14 cellular contexts compared by ENCODE assay signal in the genomic region with DNA sequence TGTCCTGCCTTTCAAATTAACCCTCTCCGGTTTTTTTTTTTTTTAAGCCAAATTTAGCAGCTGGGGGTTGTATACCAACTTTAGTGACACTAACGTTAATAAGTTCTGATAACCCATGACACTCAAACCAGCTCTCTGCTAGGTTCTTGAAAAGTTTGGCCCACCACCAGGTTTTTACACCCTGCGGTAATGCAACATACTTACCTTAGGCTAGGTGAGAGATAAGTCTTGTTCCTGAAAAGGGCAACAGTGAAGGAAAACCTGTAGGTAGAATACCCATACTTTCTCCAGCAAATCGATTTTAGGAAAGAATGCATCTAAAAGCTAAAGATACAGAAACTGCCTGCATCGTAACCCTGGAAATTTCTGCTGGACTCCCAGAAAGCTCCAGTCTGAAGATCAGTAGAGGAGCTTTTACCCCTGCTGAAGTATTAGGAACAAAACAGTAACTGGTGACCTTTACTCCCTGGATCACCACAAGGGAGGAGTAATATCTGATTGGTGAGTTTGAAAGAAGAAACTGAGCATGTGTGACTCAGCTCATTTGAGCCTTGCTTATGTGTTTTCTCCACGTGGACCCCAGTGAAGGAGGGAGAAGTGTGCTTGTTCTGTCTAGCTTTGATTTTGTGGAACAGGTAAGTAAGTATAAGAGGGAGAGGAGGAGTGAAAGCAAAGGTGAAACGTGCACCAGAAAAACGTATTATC. TPM values are rescaled to one million over a fixed set of nuclear protein-coding genes. Genes with fewer than 3 reads are reported as not detected.
A peak's percentile ranks its signal among the peaks of the same experiment; 100 is the strongest.
DNase-seq lines count a peak whose midpoint lies in the region; ATAC-seq and TF ChIP-seq lines count a peak whose summit lies in the region.
"Had no signal": no experiment of that assay in that cellular context is flagged by ENCODE, and none has a peak within 500 bp of the region (broad histone marks: within the 10 kb centered on the region; RNA-seq: fewer than 3 reads in every experiment).

No MANE protein-coding gene starts in this region.

- peak overlapping the region; percentile 23 for H3K4me2 ChIP-seq in hepatocyte
- H3K4me2 ChIP-seq: BLaER1 had no signal

- no peaks in the 10 kb centered on the region for H3K9me2 ChIP-seq in hepatocyte (replicated peaks; ENCODE audit: insufficient read depth)

- H3K27me3 Mint-ChIP-seq in T-helper 17 cell = no peaks in the 10 kb centered on the region
- H3K27me3 Mint-ChIP-seq: type B pancreatic cell had no signal

- H4K20me1 ChIP-seq in hepatocyte (ENCODE audit: insufficient read depth, poor library complexity, severe bottlenecking) = no peaks in the 10 kb centered on the region
- H4K20me1 ChIP-seq: BLaER1 had no signal

- H3K4me1 ChIP-seq in cardiac muscle cell (ENCODE audit: low read depth) (peaks cover 6% of the 10 kb centered on the region), hepatocyte (ENCODE audit: insufficient read depth) (no peaks in the 10 kb centered on the region)
- H3K4me1 ChIP-seq: BLaER1, sigmoid colon had no signal

- DNase-seq in cardiac muscle cell (ENCODE audit: low read depth in 1 of 2, low spot score in 1 of 2) (peak in 1 of 2 donors; percentile 8), cardiac septum (ENCODE audit: low spot score) (no peak), T-helper 17 cell (no peak), hepatocyte (ENCODE audit: low spot score) (peak; percentile 38), caudate nucleus (lab: John Stamatoyannopoulos, UW) (no peak), GM10266 (ENCODE audit: extremely low spot score) (no peak), NCI-H226 (no peak)
- DNase-seq: amniotic stem cell, Kasumi-1, NCI-H524 treated with DMSO at 0.1 percent for 48 hours, sigmoid colon had no signal

- H3K4me1 Mint-ChIP-seq in T-helper 17 cell = peaks cover 7% of the 10 kb centered on the region

- H3K4me3 ChIP-seq in cardiac muscle cell = no peak overlapping the region
- no peak overlapping the region for H3K4me3 ChIP-seq in hepatocyte
- H3K4me3 ChIP-seq: BLaER1, sigmoid colon had no signal

- H3K79me2 ChIP-seq in hepatocyte = no peaks in the 10 kb centered on the region

- intact Hi-C loops in cardiac septum (cut with DNase I) = no loop called here

- H3K27ac ChIP-seq in cardiac muscle cell = peak overlapping the region; percentile 76
- peak overlapping the region; percentile 5 for H3K27ac ChIP-seq in hepatocyte
- no peak overlapping the region for H3K27ac ChIP-seq in caudate nucleus (ENCODE audit: low read depth, low read length)
- H3K27ac ChIP-seq: BLaER1, sigmoid colon had no signal

- H2AFZ ChIP-seq in hepatocyte = no peak overlapping the region

- H3K36me3 ChIP-seq in cardiac muscle cell (peaks cover 37% of the 10 kb centered on the region), hepatocyte (replicated peaks; ENCODE audit: insufficient read depth, low read depth) (no peaks in the 10 kb centered on the region)

- 82% methylated on average over 8 of the region's 8 CpGs for WGBS in hepatocyte (ENCODE audit: low lambda C conversion rate, missing lambda C conversion rate)

- H3K4me3 Mint-ChIP-seq in T-helper 17 cell = no peak overlapping the region
- H3K4me3 Mint-ChIP-seq: type B pancreatic cell had no signal

- ATAC-seq in T-helper 17 cell (no peak), HG03378 (IDR thresholded peaks at IDR 0.05; ENCODE audit: unreplicated experiment) (no peak)

- peak overlapping the region; percentile 65 for H3K27ac Mint-ChIP-seq in T-helper 17 cell
- H3K27ac Mint-ChIP-seq: type B pancreatic cell had no signal

- H3K27me3 ChIP-seq in cardiac muscle cell = no peaks in the 10 kb centered on the region
- H3K27me3 ChIP-seq in hepatocyte = no peaks in the 10 kb centered on the region
- H3K27me3 ChIP-seq: BLaER1, sigmoid colon had no signal

- H3K9me3 ChIP-seq in cardiac muscle cell (ENCODE audit: low read depth) (no peaks in the 10 kb centered on the region), T-helper 17 cell (ENCODE audit: control insufficient read depth, low read length, poor library complexity, severe bottlenecking) (no peaks in the 10 kb centered on the region), hepatocyte (ENCODE audit: low read depth) (no peaks in the 10 kb centered on the region)
- H3K9me3 ChIP-seq: BLaER1, sigmoid colon had no signal

- H3K36me3 Mint-ChIP-seq in T-helper 17 cell (ENCODE audit: low read depth) = peaks cover 10% of the 10 kb centered on the region

- TF ChIP-seq CTCF in cardiac muscle cell (IDR thresholded peaks at IDR 0.05; ENCODE audit: low read depth, low read length) = no peak
- TF ChIP-seq CTCF in hepatocyte (IDR thresholded peaks at IDR 0.05; ENCODE audit: poor library complexity) = no peak
- no peak for TF ChIP-seq CTCF in GM10266 (IDR thresholded peaks at IDR 0.05; ENCODE audit: control insufficient read depth, insufficient read depth, low read depth, missing control alignments)

RNA-seq across cellular contexts. Expression of a gene that starts 34.4 kb away (rescaled TPM):
- 50.4 and 55.0 TPM in 2 replicates for total RNA-seq in cardiac muscle cell
- 9.7 and 13.4 TPM in 2 replicates for polyA plus RNA-seq in cardiac muscle cell
- 15.9 TPM for total RNA-seq in cardiac septum
- 10 to 100 TPM in 1 of 2 donors, 1 to 10 TPM in 1; 9.2 to 10.3 TPM for total RNA-seq in T-helper 17 cell
- 28.9 and 31.1 TPM in 2 replicates for total RNA-seq in hepatocyte
- polyA plus RNA-seq in hepatocyte = 5.4 and 5.7 TPM in 2 replicates
